In genomic region chr22:41589260-41589600, GRCh38 we compare ENCODE assay signal across 8 cellular contexts. TPM values are rescaled to one million over a fixed set of nuclear protein-coding genes. Genes with fewer than 3 reads are reported as not detected.
DNase-seq lines count a peak whose midpoint lies in the region; ATAC-seq and TF ChIP-seq lines count a peak whose summit lies in the region.

No MANE protein-coding gene starts in this region.

- H3K27ac Mint-ChIP-seq in HFFc6 (peak overlapping the region; percentile 86), T-helper 17 cell (peak overlapping the region; percentile 56), neural crest cell (ENCODE audit: unreplicated experiment) (peak overlapping the region; percentile 94)

- no peaks in the 10 kb centered on the region for H3K27me3 ChIP-seq in esophagus squamous epithelium

- DNase-seq in HFFc6, result no peak
- DNase-seq in T-helper 17 cell, result no peak
- no peak for DNase-seq in esophagus squamous epithelium (lab: John Stamatoyannopoulos, UW)
- DNase-seq in neural crest cell (ENCODE audit: low read depth, low spot score), result no peak
- no peak for DNase-seq in SKM-1 treated with dmso at 0.1 percent for 144 hours (lab: John Stamatoyannopoulos, UW; ENCODE audit: unreplicated experiment)
- no peak for DNase-seq in amniotic stem cell (lab: John Stamatoyannopoulos, UW)

- H3K27me3 Mint-ChIP-seq in HFFc6 (ENCODE audit: insufficient read depth) (peaks cover 3% of the 10 kb centered on the region; the same call in 1 of the 2 replicates), T-helper 17 cell (no peaks in the 10 kb centered on the region), neural crest cell (ENCODE audit: low read depth) (no peaks in the 10 kb centered on the region)

- H3K9me3 ChIP-seq in T-helper 17 cell (ENCODE audit: control insufficient read depth, low read length, poor library complexity, severe bottlenecking) (no peaks in the 10 kb centered on the region), esophagus squamous epithelium (no peaks in the 10 kb centered on the region)

- peaks cover 9 to 29% (median 16%) of the 10 kb centered on the region in 3 donors for H3K4me1 ChIP-seq in esophagus squamous epithelium

- H3K4me3 ChIP-seq in GM08714 (ENCODE audit: low read length) (peak overlapping the region; percentile 86), esophagus squamous epithelium (peak overlapping the region; percentile 80 to 86 (median 84))

- H3K36me3 ChIP-seq in esophagus squamous epithelium, result peaks cover 0 to 22% (median 0%) of the 10 kb centered on the region in 3 donors

- TF ChIP-seq POLR2A in esophagus squamous epithelium (IDR thresholded peaks at IDR 0.05), result no peak

- TF ChIP-seq CTCF in HFFc6 (IDR thresholded peaks at IDR 0.05) (no peak), esophagus squamous epithelium (IDR thresholded peaks at IDR 0.05) (no peak), neural crest cell (conservative IDR thresholded peaks at IDR 0.05) (no peak)

- ATAC-seq in T-helper 17 cell (no peak), GM21381 (IDR thresholded peaks at IDR 0.05; ENCODE audit: unreplicated experiment) (no peak)

- H3K4me1 Mint-ChIP-seq in HFFc6 (ENCODE audit: low read depth) (peaks cover 16% of the 10 kb centered on the region), T-helper 17 cell (peaks cover 8% of the 10 kb centered on the region), neural crest cell (peaks cover 22% of the 10 kb centered on the region)

- peak overlapping the region; percentile 88 to 92 (median 92) for H3K27ac ChIP-seq in esophagus squamous epithelium

- intact Hi-C loops in esophagus squamous epithelium (cut with DNase I), result no loop called here

- 5% methylated on average over 4 of the region's 18 CpGs; no CpG with 5 or more reads in 1 of the 2 donors for WGBS in esophagus squamous epithelium, 2 donors

- H3K36me3 Mint-ChIP-seq in HFFc6 (ENCODE audit: low read depth), result peaks cover 10% of the 10 kb centered on the region
- H3K36me3 Mint-ChIP-seq in T-helper 17 cell (ENCODE audit: low read depth), result peaks cover 2% of the 10 kb centered on the region
- no peaks in the 10 kb centered on the region for H3K36me3 Mint-ChIP-seq in neural crest cell (ENCODE audit: low read depth)

- H3K9me3 Mint-ChIP-seq in HFFc6, result no peaks in the 10 kb centered on the region
- H3K9me3 Mint-ChIP-seq in neural crest cell, result no peaks in the 10 kb centered on the region

- H3K4me3 Mint-ChIP-seq in HFFc6 (peak overlapping the region; percentile 96), T-helper 17 cell (peak overlapping the region; percentile 94), neural crest cell (peak overlapping the region; percentile 97)

RNA-seq across cellular contexts. Expression of gene PMM1, which starts 0.4 kb away (rescaled TPM):
- total RNA-seq in HFFc6 (2021; fragmentation: NEBNext Ultra II Directional; extraction: Animal tissue kit (Norgen Biotek cat#: 25700)), result 10 to 100 TPM; 60.1 to 69.2 (median 64.8) TPM
- total RNA-seq in T-helper 17 cell, result 10 to 100 TPM; 23.1 to 25.3 TPM
- 10 to 100 TPM; 17.9 to 65.2 (median 49.5) TPM for total RNA-seq in esophagus squamous epithelium
- 28.0 and 30.8 TPM in 2 replicates for total RNA-seq in neural crest cell

RNA-seq across cellular contexts. Expression of gene CSDC2, which starts 28.4 kb away (rescaled TPM):
- total RNA-seq in HFFc6 (2021; fragmentation: NEBNext Ultra II Directional; extraction: Animal tissue kit (Norgen Biotek cat#: 25700)), result 1 to 10 TPM; 3.4 to 7.9 (median 4.2) TPM
- not detected for total RNA-seq in T-helper 17 cell
- 1 to 10 TPM in 2 of 4 donors, under 1 TPM in 2; 0.19 to 2.7 (median 0.73) TPM for total RNA-seq in esophagus squamous epithelium
- total RNA-seq in neural crest cell, result 0.75 and 0.98 TPM in 2 replicates

RNA-seq across cellular contexts. Expression of gene DESI1, which starts 31.6 kb away (rescaled TPM):
- total RNA-seq in HFFc6 (2021; fragmentation: NEBNext Ultra II Directional; extraction: Animal tissue kit (Norgen Biotek cat#: 25700)), result 10 to 100 TPM; 41.4 to 53.3 (median 46.1) TPM
- total RNA-seq in T-helper 17 cell (10 to 100 TPM; 16.3 to 19.1 TPM), esophagus squamous epithelium (10 to 100 TPM; 22.1 to 34.9 (median 28.4) TPM), neural crest cell (38.0 and 40.0 TPM in 2 replicates)

RNA-seq across cellular contexts. Expression of gene XRCC6, which starts 31.9 kb away (rescaled TPM):
- 100 to 1,000 TPM; 324 to 395 (median 373) TPM for total RNA-seq in HFFc6 (2021; fragmentation: NEBNext Ultra II Directional; extraction: Animal tissue kit (Norgen Biotek cat#: 25700))
- total RNA-seq in T-helper 17 cell, result 100 to 1,000 TPM; 147 to 165 TPM
- 100 to 1,000 TPM; 161 to 295 (median 222) TPM for total RNA-seq in esophagus squamous epithelium
- total RNA-seq in neural crest cell, result 427 TPM in 2 replicates

RNA-seq across cellular contexts. Expression of gene POLR3H, which starts 45.0 kb away (rescaled TPM):
- 10 to 100 TPM; 50.9 to 72.1 (median 56.0) TPM for total RNA-seq in HFFc6 (2021; fragmentation: NEBNext Ultra II Directional; extraction: Animal tissue kit (Norgen Biotek cat#: 25700))
- 10 to 100 TPM; 11.2 to 19.5 TPM for total RNA-seq in T-helper 17 cell
- total RNA-seq in esophagus squamous epithelium, result 10 to 100 TPM; 13.7 to 23.3 (median 16.1) TPM
- 54.0 and 55.5 TPM in 2 replicates for total RNA-seq in neural crest cell
